Comparison of ENCODE assay signal across 15 cellular contexts in the genomic region with DNA sequence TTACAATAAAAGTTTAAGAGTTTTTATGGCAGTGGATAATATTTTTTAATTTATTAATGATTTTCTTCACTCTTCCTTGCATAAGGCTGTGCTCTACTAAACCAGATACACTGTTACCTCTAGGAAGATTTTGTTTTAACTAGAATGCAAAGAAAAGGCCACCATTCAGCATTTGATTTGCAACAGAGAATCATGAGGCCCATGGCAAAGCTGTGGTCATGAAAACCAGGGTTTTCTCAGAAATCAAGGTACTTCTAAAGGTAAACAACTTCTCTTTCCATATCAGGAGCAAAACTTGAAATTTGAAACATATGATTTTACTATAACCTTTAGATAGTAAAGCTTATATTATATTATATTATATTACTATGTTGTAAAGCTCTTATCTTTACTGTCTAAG.
DNase-seq lines count a peak whose midpoint lies in the region; ATAC-seq and TF ChIP-seq lines count a peak whose summit lies in the region.
"Had no signal": no experiment of that assay in that cellular context is flagged by ENCODE, and none has a peak within 500 bp of the region (broad histone marks: within the 10 kb centered on the region; RNA-seq: fewer than 3 reads in every experiment).

No MANE protein-coding gene starts in this region.

- ATAC-seq in activated CD8-positive, alpha-beta T cell treated with anti-CD3 and anti-CD28 coated beads for 36 hours: no peak
- ATAC-seq in activated CD8-positive, alpha-beta T cell treated with anti-CD3 and anti-CD28 coated beads, Interleukin-2, amount 10 ng/mL, durations not matched to agents 7 days and 5 days: no peak
- ATAC-seq: CD8-positive, alpha-beta T cell; GM23338; HCT116 had no signal

- peaks cover 16% of the 10 kb centered on the region; the same call in 1 of the 2 replicates for H3K9me3 ChIP-seq in DOHH2 (ENCODE audit: control insufficient read depth, insufficient read depth, low read length)

- H3K4me1 Mint-ChIP-seq in activated CD8-positive, alpha-beta T cell treated with anti-CD3 and anti-CD28 coated beads for 36 hours (ENCODE audit: low read depth): peaks cover 44% of the 10 kb centered on the region
- peaks cover 51% of the 10 kb centered on the region for H3K4me1 Mint-ChIP-seq in activated CD8-positive, alpha-beta T cell treated with anti-CD3 and anti-CD28 coated beads, Interleukin-2, amount 10 ng/mL, durations not matched to agents 7 days and 5 days (ENCODE audit: low read depth)
- peaks cover 60% of the 10 kb centered on the region for H3K4me1 Mint-ChIP-seq in activated T-helper 1 cell treated with anti-CD3 and anti-CD28 coated beads, Interleukin-12 subunit alpha, Interleukin-12 subunit beta, Interleukin-2, Interleukin-4 antibody, amounts not matched to agents 30 ng/mL and 10 ng/mL and 1 ng/mL, durations not matched to agents 14 hours and 24 hours and 36 hours (ENCODE audit: low read depth)

- H3K9me2 ChIP-seq in DOHH2 (replicated peaks; ENCODE audit: control insufficient read depth, low read length): no peaks in the 10 kb centered on the region

- no peaks in the 10 kb centered on the region for H3K27me3 Mint-ChIP-seq in activated CD8-positive, alpha-beta T cell treated with anti-CD3 and anti-CD28 coated beads for 36 hours
- no peaks in the 10 kb centered on the region for H3K27me3 Mint-ChIP-seq in activated CD8-positive, alpha-beta T cell treated with anti-CD3 and anti-CD28 coated beads, Interleukin-2, amount 10 ng/mL, durations not matched to agents 7 days and 5 days (ENCODE audit: low read depth)
- no peaks in the 10 kb centered on the region for H3K27me3 Mint-ChIP-seq in activated T-helper 1 cell treated with anti-CD3 and anti-CD28 coated beads, Interleukin-12 subunit alpha, Interleukin-12 subunit beta, Interleukin-2, Interleukin-4 antibody, amounts not matched to agents 30 ng/mL and 10 ng/mL and 1 ng/mL, durations not matched to agents 14 hours and 24 hours and 36 hours (ENCODE audit: insufficient read depth)

- H3F3A ChIP-seq in DOHH2 (ENCODE audit: control insufficient read depth, insufficient read depth): peaks cover 29% of the 10 kb centered on the region

- TF ChIP-seq CTCF in activated CD8-positive, alpha-beta T cell treated with anti-CD3 and anti-CD28 coated beads for 36 hours (IDR thresholded peaks at IDR 0.05): no peak
- no peak for TF ChIP-seq CTCF in DOHH2 (IDR thresholded peaks at IDR 0.05; ENCODE audit: low read depth, low read length, poor library complexity, severe bottlenecking)

- no peak overlapping the region for H3K4me3 ChIP-seq in DOHH2 (ENCODE audit: low read length)
- H3K4me3 ChIP-seq: GM23338 had no signal

- peaks cover 10% of the 10 kb centered on the region for H3K9me3 Mint-ChIP-seq in activated CD8-positive, alpha-beta T cell treated with anti-CD3 and anti-CD28 coated beads for 36 hours
- peaks cover 14% of the 10 kb centered on the region for H3K9me3 Mint-ChIP-seq in activated CD8-positive, alpha-beta T cell treated with anti-CD3 and anti-CD28 coated beads, Interleukin-2, amount 10 ng/mL, durations not matched to agents 7 days and 5 days (ENCODE audit: insufficient read depth)
- H3K9me3 Mint-ChIP-seq in activated T-helper 1 cell treated with anti-CD3 and anti-CD28 coated beads, Interleukin-12 subunit alpha, Interleukin-12 subunit beta, Interleukin-2, Interleukin-4 antibody, amounts not matched to agents 30 ng/mL and 10 ng/mL and 1 ng/mL, durations not matched to agents 14 hours and 24 hours and 36 hours: peaks cover 17% of the 10 kb centered on the region
- H3K9me3 Mint-ChIP-seq: GM23338, H9 had no signal

- peaks cover 44% of the 10 kb centered on the region for H3K36me3 ChIP-seq in DOHH2 (ENCODE audit: control insufficient read depth, low read length)

- H4K20me1 ChIP-seq in DOHH2 (ENCODE audit: control insufficient read depth, insufficient read depth, low read depth, low read length): no peaks in the 10 kb centered on the region

- CTCF ChIA-PET in activated CD8-positive, alpha-beta T cell treated with anti-CD3 and anti-CD28 coated beads for 36 hours (lab: Charles Lee): interaction anchor here (1.0 to 2.9 kb wide), 8 partner anchors 10 to 543 kb away, joined by 3 to 25 read pairs (median 4); no protein-coding TSS in a partner anchor
- CTCF ChIA-PET in activated CD8-positive, alpha-beta T cell treated with anti-CD3 and anti-CD28 coated beads, Interleukin-2, amount 10 ng/mL, durations not matched to agents 7 days and 5 days (lab: Charles Lee): interaction anchor here (0.7 to 10.3 kb wide), 6 partner anchors 9 to 602 kb away, joined by 3 to 103 read pairs (median 4); partner anchors contain the start of gene SESN3

- H3K27ac Mint-ChIP-seq in activated CD8-positive, alpha-beta T cell treated with anti-CD3 and anti-CD28 coated beads for 36 hours: peak overlapping the region; percentile 66
- H3K27ac Mint-ChIP-seq in activated CD8-positive, alpha-beta T cell treated with anti-CD3 and anti-CD28 coated beads, Interleukin-2, amount 10 ng/mL, durations not matched to agents 7 days and 5 days: no peak overlapping the region
- peak overlapping the region; percentile 29 for H3K27ac Mint-ChIP-seq in activated T-helper 1 cell treated with anti-CD3 and anti-CD28 coated beads, Interleukin-12 subunit alpha, Interleukin-12 subunit beta, Interleukin-2, Interleukin-4 antibody, amounts not matched to agents 30 ng/mL and 10 ng/mL and 1 ng/mL, durations not matched to agents 14 hours and 24 hours and 36 hours
- H3K27ac Mint-ChIP-seq: CD8-positive, alpha-beta T cell; GM23338; H9 had no signal

- intact Hi-C loops in activated CD8-positive, alpha-beta T cell treated with anti-CD3 and anti-CD28 coated beads for 36 hours (cut with micrococcal nuclease): loop anchor here (5.0 kb wide), 1 partner anchor 33 kb away; no protein-coding TSS in a partner anchor
- intact Hi-C loops in activated T-helper 1 cell treated with anti-CD3 and anti-CD28 coated beads, Interleukin-12 subunit alpha, Interleukin-12 subunit beta, Interleukin-2, Interleukin-4 antibody, amounts not matched to agents 30 ng/mL and 10 ng/mL and 1 ng/mL, durations not matched to agents 14 hours and 24 hours and 36 hours (cut with micrococcal nuclease): no loop called here

- H3K4me1 ChIP-seq in DOHH2 (ENCODE audit: control insufficient read depth, low read length): peaks cover 97% of the 10 kb centered on the region
- H3K4me1 ChIP-seq: Caco-2 had no signal

- H3K36me3 Mint-ChIP-seq in activated CD8-positive, alpha-beta T cell treated with anti-CD3 and anti-CD28 coated beads for 36 hours (ENCODE audit: low read depth): peaks cover 23% of the 10 kb centered on the region
- peaks cover 44% of the 10 kb centered on the region for H3K36me3 Mint-ChIP-seq in activated CD8-positive, alpha-beta T cell treated with anti-CD3 and anti-CD28 coated beads, Interleukin-2, amount 10 ng/mL, durations not matched to agents 7 days and 5 days (ENCODE audit: low read depth)
- H3K36me3 Mint-ChIP-seq in activated T-helper 1 cell treated with anti-CD3 and anti-CD28 coated beads, Interleukin-12 subunit alpha, Interleukin-12 subunit beta, Interleukin-2, Interleukin-4 antibody, amounts not matched to agents 30 ng/mL and 10 ng/mL and 1 ng/mL, durations not matched to agents 14 hours and 24 hours and 36 hours (ENCODE audit: low read depth): peaks cover 21% of the 10 kb centered on the region
- H3K36me3 Mint-ChIP-seq: CD8-positive, alpha-beta T cell had no signal

- no peaks in the 10 kb centered on the region for H3K79me2 ChIP-seq in DOHH2 (ENCODE audit: control insufficient read depth, low read length)

- no peaks in the 10 kb centered on the region for H3K27me3 ChIP-seq in DOHH2 (ENCODE audit: control insufficient read depth, low read length)

- H3K27ac ChIP-seq in DOHH2 (ENCODE audit: low read depth, low read length): peak overlapping the region; percentile 93

- no peak overlapping the region for H3K4me3 Mint-ChIP-seq in activated CD8-positive, alpha-beta T cell treated with anti-CD3 and anti-CD28 coated beads for 36 hours
- no peak overlapping the region for H3K4me3 Mint-ChIP-seq in activated CD8-positive, alpha-beta T cell treated with anti-CD3 and anti-CD28 coated beads, Interleukin-2, amount 10 ng/mL, durations not matched to agents 7 days and 5 days
- H3K4me3 Mint-ChIP-seq in activated T-helper 1 cell treated with anti-CD3 and anti-CD28 coated beads, Interleukin-12 subunit alpha, Interleukin-12 subunit beta, Interleukin-2, Interleukin-4 antibody, amounts not matched to agents 30 ng/mL and 10 ng/mL and 1 ng/mL, durations not matched to agents 14 hours and 24 hours and 36 hours: no peak overlapping the region
- H3K4me3 Mint-ChIP-seq: CD8-positive, alpha-beta T cell; GM23338; H9 had no signal

- H3K4me2 ChIP-seq in DOHH2 (ENCODE audit: low read length): no peak overlapping the region
- H3K4me2 ChIP-seq: GM23338 had no signal

- DNase-seq in activated CD8-positive, alpha-beta T cell treated with anti-CD3 and anti-CD28 coated beads for 36 hours: no peak
- no peak for DNase-seq in activated CD8-positive, alpha-beta T cell treated with anti-CD3 and anti-CD28 coated beads, Interleukin-2, amount 10 ng/mL, durations not matched to agents 7 days and 5 days
- no peak for DNase-seq in activated T-helper 1 cell treated with anti-CD3 and anti-CD28 coated beads, Interleukin-12 subunit alpha, Interleukin-12 subunit beta, Interleukin-2, Interleukin-4 antibody, amounts not matched to agents 30 ng/mL and 10 ng/mL and 1 ng/mL, durations not matched to agents 14 hours and 24 hours and 36 hours (ENCODE audit: low spot score)
- DNase-seq in mucosa of gallbladder (ENCODE audit: low spot score) (no peak), NCI-H2227 treated with DMSO at 0.1 percent for 48 hours (lab: John Stamatoyannopoulos, UW) (no peak)
- DNase-seq: C1 segment of cervical spinal cord; Caco-2; CD8-positive, alpha-beta T cell; DMS153; DMS79; GF-D8; H9 had no signal

- POLR2A ChIA-PET in activated CD8-positive, alpha-beta T cell treated with anti-CD3 and anti-CD28 coated beads for 36 hours (lab: Charles Lee): interaction anchor here (0.6 to 1.1 kb wide), 2 partner anchors 11 to 70 kb away, joined by 3 to 4 read pairs; no protein-coding TSS in a partner anchor
- POLR2A ChIA-PET in activated CD8-positive, alpha-beta T cell treated with anti-CD3 and anti-CD28 coated beads, Interleukin-2, amount 10 ng/mL, durations not matched to agents 7 days and 5 days (lab: Charles Lee): interaction anchor here (1.0 kb wide), 1 partner anchor 463 kb away, joined by 7 read pairs; the partner anchor contains the start of gene SESN3
